In genomic region chr22:20524004-20524481, GRCh38 we compare ENCODE assay signal across 8 cellular contexts. TPM values are rescaled to one million over a fixed set of nuclear protein-coding genes. Genes with fewer than 3 reads are reported as not detected.
DNase-seq lines count a peak whose midpoint lies in the region; ATAC-seq and TF ChIP-seq lines count a peak whose summit lies in the region.

No MANE protein-coding gene starts in this region.

- no peaks in the 10 kb centered on the region for H3K27me3 ChIP-seq in foreskin keratinocyte
- no peaks in the 10 kb centered on the region for H3K27me3 ChIP-seq in tibial nerve

- H3K4me3 Mint-ChIP-seq in activated naive CD4-positive, alpha-beta T cell treated with anti-CD3 and anti-CD28 coated beads for 36 hours, result no peak overlapping the region

- peak overlapping the region; percentile 63 for H3K27ac Mint-ChIP-seq in activated naive CD4-positive, alpha-beta T cell treated with anti-CD3 and anti-CD28 coated beads for 36 hours

- CTCF ChIA-PET in activated naive CD4-positive, alpha-beta T cell treated with anti-CD3 and anti-CD28 coated beads for 36 hours (lab: Charles Lee), result interaction anchor here (2.0 kb wide), 1 partner anchor 41 kb away, joined by 5 read pairs; no protein-coding TSS in a partner anchor

- TF ChIP-seq POLR2A in tibial nerve (IDR thresholded peaks at IDR 0.05), result no peak

- H3K9me3 Mint-ChIP-seq in activated naive CD4-positive, alpha-beta T cell treated with anti-CD3 and anti-CD28 coated beads for 36 hours, result no peaks in the 10 kb centered on the region

- no peaks in the 10 kb centered on the region for H3K27me3 Mint-ChIP-seq in activated naive CD4-positive, alpha-beta T cell treated with anti-CD3 and anti-CD28 coated beads for 36 hours (ENCODE audit: low read depth)

- H3K4me1 ChIP-seq in foreskin keratinocyte, result peaks cover 44% of the 10 kb centered on the region
- H3K4me1 ChIP-seq in tibial nerve, result peaks cover 0 to 80% (median 34%) of the 10 kb centered on the region in 4 donors

- peaks cover 33% of the 10 kb centered on the region for H3K36me3 Mint-ChIP-seq in activated naive CD4-positive, alpha-beta T cell treated with anti-CD3 and anti-CD28 coated beads for 36 hours (ENCODE audit: low read depth)

- peaks cover 73% of the 10 kb centered on the region for H3K4me1 Mint-ChIP-seq in activated naive CD4-positive, alpha-beta T cell treated with anti-CD3 and anti-CD28 coated beads for 36 hours (ENCODE audit: low read depth)

- no peak overlapping the region for H3K9ac ChIP-seq in SK-N-MC (ENCODE audit: insufficient read length)

- intact Hi-C loops in activated naive CD4-positive, alpha-beta T cell treated with anti-CD3 and anti-CD28 coated beads for 36 hours (cut with micrococcal nuclease), result loop anchor here (1.0 kb wide), 1 partner anchor 15 kb away; no protein-coding TSS in a partner anchor

- H3K9me3 ChIP-seq in SK-N-MC (ENCODE audit: low read depth, low read length) (no peaks in the 10 kb centered on the region), tibial nerve (no peaks in the 10 kb centered on the region)

- TF ChIP-seq CTCF in foreskin keratinocyte (conservative IDR thresholded peaks at IDR 0.05) (no peak), tibial nerve (IDR thresholded peaks at IDR 0.05) (no peak)

- H3K4me3 ChIP-seq in SK-N-MC, result no peak overlapping the region
- H3K4me3 ChIP-seq in tibial nerve, result no peak overlapping the region

- peaks cover 27% of the 10 kb centered on the region for H3K36me3 ChIP-seq in SK-N-MC (ENCODE audit: insufficient read depth, low read length)
- peaks cover 0 to 24% (median 8%) of the 10 kb centered on the region in 3 donors for H3K36me3 ChIP-seq in tibial nerve

- peak; percentile 55 for DNase-seq in activated naive CD4-positive, alpha-beta T cell treated with anti-CD3 and anti-CD28 coated beads for 36 hours
- no peak for DNase-seq in activated naive CD4-positive, alpha-beta T cell treated with Interleukin-2 at 50 U/mL for 16 hours
- no peak for DNase-seq in SK-N-MC (ENCODE audit: low read depth, low spot score)
- DNase-seq in foreskin keratinocyte, result peak in 1 of 2 donors; percentile 50
- no peak for DNase-seq in tibial nerve (ENCODE audit: low spot score in 2 of 2)
- DNase-seq in G401 (ENCODE audit: low spot score), result no peak
- no peak for DNase-seq in NCI-H187 treated with DMSO at 0.1 percent for 48 hours (lab: John Stamatoyannopoulos, UW)
- no peak for DNase-seq in NCI-H2227 (lab: John Stamatoyannopoulos, UW; ENCODE audit: unreplicated experiment)

- H3K27ac ChIP-seq in SK-N-MC (peak overlapping the region; percentile 60; the same call in 1 of the 2 replicates), foreskin keratinocyte (peak overlapping the region; percentile 65), tibial nerve (peak overlapping the region in 3 of 4 donors; percentile 43 to 71 (median 64))

- in situ Hi-C loops in G401 (cut with HindIII; ENCODE audit: low sequenced_read_pairs), result no loop called here

- 8 to 18% methylated on average over 1 of the region's 1 CpG for WGBS in tibial nerve, 2 donors

- no peak for TF ChIP-seq EP300 in tibial nerve (IDR thresholded peaks at IDR 0.05)

- ATAC-seq in foreskin keratinocyte, result peak; percentile 41

RNA-seq across cellular contexts. Expression of gene MED15, which starts 16.6 kb away (rescaled TPM):
- 100 to 1,000 TPM in 1 of 2 experiments, 10 to 100 TPM in 1; 94.7 to 108 TPM for total RNA-seq in activated naive CD4-positive, alpha-beta T cell treated with anti-CD3 and anti-CD28 coated beads for 36 hours
- total RNA-seq in foreskin keratinocyte, result 49.3 and 61.4 TPM in 2 replicates
- polyA plus RNA-seq in foreskin keratinocyte, result 60.0 and 71.4 TPM in 2 replicates
- total RNA-seq in tibial nerve, result 100 to 1,000 TPM in 2 of 4 donors, 10 to 100 TPM in 2; 49.2 to 147 (median 102) TPM
- 10.5 and 19.0 TPM in 2 replicates for total RNA-seq in G401 (2014; rRNA removed; shearing (Covaris generic))

RNA-seq across cellular contexts. Expression of gene KLHL22, which starts 28.4 kb away (rescaled TPM):
- total RNA-seq in activated naive CD4-positive, alpha-beta T cell treated with anti-CD3 and anti-CD28 coated beads for 36 hours, result 10 to 100 TPM; 10.1 to 11.7 TPM
- 12.4 and 14.3 TPM in 2 replicates for total RNA-seq in foreskin keratinocyte
- 10.7 and 12.5 TPM in 2 replicates for polyA plus RNA-seq in foreskin keratinocyte
- 10 to 100 TPM; 31.6 to 50.4 (median 41.4) TPM for total RNA-seq in tibial nerve
- total RNA-seq in G401 (2014; rRNA removed; shearing (Covaris generic)), result 25.4 and 30.4 TPM in 2 replicates
